In genomic region chr1:182392045-182393028, GRCh38 we compare ENCODE assay signal across 8 cellular contexts. TPM values are rescaled to one million over a fixed set of nuclear protein-coding genes. Genes with fewer than 3 reads are reported as not detected.
DNase-seq lines count a peak whose midpoint lies in the region; ATAC-seq and TF ChIP-seq lines count a peak whose summit lies in the region.

No MANE protein-coding gene starts in this region.

- DNase-seq in GM04504 (ENCODE audit: low read depth) (peak; percentile 10), NCI-H187 treated with DMSO at 0.1 percent for 48 hours (lab: John Stamatoyannopoulos, UW) (peak; percentile 60), fibroblast of gingiva (ENCODE audit: low read depth) (peak; percentile 58), uterus (no peak), RPMI8226 (no peak)
- DNase-seq in activated T-cell treated with anti-CD3 and anti-CD28 coated beads, Interleukin-2, amount 50 U/mL, for 1 hour = peak; percentile 26
- no peak for DNase-seq in natural killer cell treated with Interleukin-12 subunit alpha and Interleukin-12 subunit beta and Interleukin-15 and Interleukin-18, amount 100 ng/mL, for 72 hours (ENCODE audit: low spot score)

- H3K36me3 ChIP-seq in uterus = no peaks in the 10 kb centered on the region

- no peaks in the 10 kb centered on the region for H3K9me3 ChIP-seq in uterus

- TF ChIP-seq POLR2A in uterus (IDR thresholded peaks at IDR 0.05) = no peak

- intact Hi-C loops in uterus (cut with DNase I; ENCODE audit: low total_unique reads) = loop anchor here (5.0 kb wide), 1 partner anchor 250 kb away; no protein-coding TSS in a partner anchor

- H3K4me1 ChIP-seq in uterus = peaks cover 0 to 8% of the 10 kb centered on the region in 2 donors

- peak; percentile 1 for ATAC-seq in HG02678 (IDR thresholded peaks at IDR 0.05; ENCODE audit: unreplicated experiment)
- peak in 1 of 2 donors; percentile 18 for ATAC-seq in natural killer cell treated with Interleukin-12 subunit alpha and Interleukin-12 subunit beta and Interleukin-15 and Interleukin-18, amount 100 ng/mL, for 72 hours

- no peaks in the 10 kb centered on the region for H3K27me3 ChIP-seq in uterus

- peaks cover 29 to 33% of the 10 kb centered on the region in 2 donors for H3K4me1 Mint-ChIP-seq in natural killer cell treated with Interleukin-12 subunit alpha and Interleukin-12 subunit beta and Interleukin-15 and Interleukin-18, amount 100 ng/mL, for 72 hours (ENCODE audit: low read depth in 2 of 2)

- H3K4me3 ChIP-seq in uterus = peak overlapping the region; percentile 81 to 97

- peak in 1 of 4 experiments; percentile 2 for TF ChIP-seq CTCF in uterus (IDR thresholded peaks at IDR 0.05)

- peaks cover 11% of the 10 kb centered on the region for H3K36me3 Mint-ChIP-seq in natural killer cell treated with Interleukin-12 subunit alpha and Interleukin-12 subunit beta and Interleukin-15 and Interleukin-18, amount 100 ng/mL, for 72 hours

- no peaks in the 10 kb centered on the region for H3K27me3 Mint-ChIP-seq in natural killer cell treated with Interleukin-12 subunit alpha and Interleukin-12 subunit beta and Interleukin-15 and Interleukin-18, amount 100 ng/mL, for 72 hours

- no peaks in the 10 kb centered on the region for H3K9me3 Mint-ChIP-seq in natural killer cell treated with Interleukin-12 subunit alpha and Interleukin-12 subunit beta and Interleukin-15 and Interleukin-18, amount 100 ng/mL, for 72 hours

- H3K27ac ChIP-seq in uterus = peak overlapping the region; percentile 98 to 99

- H3K27ac Mint-ChIP-seq in natural killer cell treated with Interleukin-12 subunit alpha and Interleukin-12 subunit beta and Interleukin-15 and Interleukin-18, amount 100 ng/mL, for 72 hours = peak overlapping the region; percentile 48 to 94

- peak overlapping the region; percentile 99 for H3K4me3 Mint-ChIP-seq in natural killer cell treated with Interleukin-12 subunit alpha and Interleukin-12 subunit beta and Interleukin-15 and Interleukin-18, amount 100 ng/mL, for 72 hours

RNA-seq across cellular contexts. Expression of gene GLUL, which starts 0.7 kb away (rescaled TPM):
- total RNA-seq in natural killer cell treated with Interleukin-12 subunit alpha and Interleukin-12 subunit beta and Interleukin-15 and Interleukin-18, amount 100 ng/mL, for 72 hours = 100 to 1,000 TPM in 1 of 2 donors, 10 to 100 TPM in 1; 85.5 to 136 TPM
- 100 to 1,000 TPM; 379 to 565 (median 483) TPM for total RNA-seq in uterus

RNA-seq across cellular contexts. Expression of gene TEDDM1, which starts 8.1 kb away (rescaled TPM):
- total RNA-seq in natural killer cell treated with Interleukin-12 subunit alpha and Interleukin-12 subunit beta and Interleukin-15 and Interleukin-18, amount 100 ng/mL, for 72 hours = not detected
- total RNA-seq in uterus = not detected

RNA-seq across cellular contexts. Expression of gene RGSL1, which starts 57.6 kb away (rescaled TPM):
- not detected for total RNA-seq in natural killer cell treated with Interleukin-12 subunit alpha and Interleukin-12 subunit beta and Interleukin-15 and Interleukin-18, amount 100 ng/mL, for 72 hours
- not detected for total RNA-seq in uterus

Comparison
In these comparisons a context has a peak if more than half of its experiments do, and no peak if none do; other contexts are left out.
1. DNase-seq: peak in GM04504 (single experiment), NCI-H187 treated with DMSO at 0.1 percent for 48 hours (single experiment), activated T-cell treated with anti-CD3 and anti-CD28 coated beads, Interleukin-2, amount 50 U/mL, for 1 hour (single experiment) and fibroblast of gingiva (single experiment); none in natural killer cell treated with Interleukin-12 subunit alpha and Interleukin-12 subunit beta and Interleukin-15 and Interleukin-18, amount 100 ng/mL, for 72 hours (single experiment), uterus (0 of 2) and RPMI8226 (single experiment).